In the genomic region with DNA sequence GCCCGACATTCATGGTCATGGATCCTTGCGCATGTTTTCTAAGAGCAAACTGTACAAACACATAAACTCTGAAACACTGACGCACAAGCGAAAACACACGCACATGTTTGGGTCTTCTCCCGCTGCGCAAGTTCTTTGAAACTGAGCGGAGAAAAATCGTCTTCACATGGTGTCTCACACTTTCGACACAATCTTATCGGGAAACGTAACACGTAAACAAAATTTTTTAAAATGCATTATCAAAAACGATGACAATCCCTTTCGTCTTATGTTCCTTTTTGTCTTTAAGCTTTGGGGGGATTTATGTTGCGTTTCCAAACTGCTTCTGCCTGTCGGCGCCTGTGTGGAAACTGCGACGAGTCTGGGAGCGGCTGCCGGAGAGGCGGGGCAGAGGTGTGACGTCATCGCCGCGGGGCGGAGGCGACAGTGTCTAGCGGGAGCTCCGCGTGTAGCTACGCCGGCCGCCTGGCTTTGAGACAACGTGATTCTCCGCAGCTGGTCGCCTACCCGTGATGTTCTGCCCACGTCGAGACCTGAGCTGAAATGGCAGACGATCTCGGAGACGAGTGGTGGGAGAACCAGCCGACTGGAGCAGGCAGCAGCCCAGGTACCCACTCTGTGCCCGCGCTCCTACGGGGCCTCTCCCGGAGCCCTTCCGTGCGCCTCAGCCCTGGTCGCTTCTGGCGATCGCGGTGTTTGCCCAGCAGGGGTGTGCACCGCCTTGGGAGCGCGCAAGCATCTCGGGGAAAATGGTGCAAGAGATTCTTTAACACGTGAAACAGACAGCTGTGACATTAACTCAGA, we compare ENCODE assay signal across 1 cellular context.
TF ChIP-seq lines count a peak whose summit lies in the region.

TSS of gene CMSS1 (plus strand) at position 426 of the 804 bp plus-strand sequence.

TF ChIP-seq in HepG2, 621 proteins besides CTCF, POLR2A, EP300 and RAD21 (continued from another document and continues in another):
- TF ChIP-seq, protein P1, sequence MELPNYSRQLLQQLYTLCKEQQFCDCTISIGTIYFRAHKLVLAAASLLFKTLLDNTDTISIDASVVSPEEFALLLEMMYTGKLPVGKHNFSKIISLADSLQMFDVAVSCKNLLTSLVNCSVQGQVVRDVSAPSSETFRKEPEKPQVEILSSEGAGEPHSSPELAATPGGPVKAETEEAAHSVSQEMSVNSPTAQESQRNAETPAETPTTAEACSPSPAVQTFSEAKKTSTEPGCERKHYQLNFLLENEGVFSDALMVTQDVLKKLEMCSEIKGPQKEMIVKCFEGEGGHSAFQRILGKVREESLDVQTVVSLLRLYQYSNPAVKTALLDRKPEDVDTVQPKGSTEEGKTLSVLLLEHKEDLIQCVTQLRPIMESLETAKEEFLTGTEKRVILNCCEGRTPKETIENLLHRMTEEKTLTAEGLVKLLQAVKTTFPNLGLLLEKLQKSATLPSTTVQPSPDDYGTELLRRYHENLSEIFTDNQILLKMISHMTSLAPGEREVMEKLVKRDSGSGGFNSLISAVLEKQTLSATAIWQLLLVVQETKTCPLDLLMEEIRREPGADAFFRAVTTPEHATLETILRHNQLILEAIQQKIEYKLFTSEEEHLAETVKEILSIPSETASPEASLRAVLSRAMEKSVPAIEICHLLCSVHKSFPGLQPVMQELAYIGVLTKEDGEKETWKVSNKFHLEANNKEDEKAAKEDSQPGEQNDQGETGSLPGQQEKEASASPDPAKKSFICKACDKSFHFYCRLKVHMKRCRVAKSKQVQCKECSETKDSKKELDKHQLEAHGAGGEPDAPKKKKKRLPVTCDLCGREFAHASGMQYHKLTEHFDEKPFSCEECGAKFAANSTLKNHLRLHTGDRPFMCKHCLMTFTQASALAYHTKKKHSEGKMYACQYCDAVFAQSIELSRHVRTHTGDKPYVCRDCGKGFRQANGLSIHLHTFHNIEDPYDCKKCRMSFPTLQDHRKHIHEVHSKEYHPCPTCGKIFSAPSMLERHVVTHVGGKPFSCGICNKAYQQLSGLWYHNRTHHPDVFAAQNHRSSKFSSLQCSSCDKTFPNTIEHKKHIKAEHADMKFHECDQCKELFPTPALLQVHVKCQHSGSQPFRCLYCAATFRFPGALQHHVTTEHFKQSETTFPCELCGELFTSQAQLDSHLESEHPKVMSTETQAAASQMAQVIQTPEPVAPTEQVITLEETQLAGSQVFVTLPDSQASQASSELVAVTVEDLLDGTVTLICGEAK (IDR thresholded peaks at IDR 0.05) = no peak
- TF ChIP-seq, protein P1 (CRISPR knock-in tag; IDR thresholded peaks at IDR 0.05) = peak; percentile 60; the same call in 1 of the 2 replicates
- TF ChIP-seq, protein P2, sequence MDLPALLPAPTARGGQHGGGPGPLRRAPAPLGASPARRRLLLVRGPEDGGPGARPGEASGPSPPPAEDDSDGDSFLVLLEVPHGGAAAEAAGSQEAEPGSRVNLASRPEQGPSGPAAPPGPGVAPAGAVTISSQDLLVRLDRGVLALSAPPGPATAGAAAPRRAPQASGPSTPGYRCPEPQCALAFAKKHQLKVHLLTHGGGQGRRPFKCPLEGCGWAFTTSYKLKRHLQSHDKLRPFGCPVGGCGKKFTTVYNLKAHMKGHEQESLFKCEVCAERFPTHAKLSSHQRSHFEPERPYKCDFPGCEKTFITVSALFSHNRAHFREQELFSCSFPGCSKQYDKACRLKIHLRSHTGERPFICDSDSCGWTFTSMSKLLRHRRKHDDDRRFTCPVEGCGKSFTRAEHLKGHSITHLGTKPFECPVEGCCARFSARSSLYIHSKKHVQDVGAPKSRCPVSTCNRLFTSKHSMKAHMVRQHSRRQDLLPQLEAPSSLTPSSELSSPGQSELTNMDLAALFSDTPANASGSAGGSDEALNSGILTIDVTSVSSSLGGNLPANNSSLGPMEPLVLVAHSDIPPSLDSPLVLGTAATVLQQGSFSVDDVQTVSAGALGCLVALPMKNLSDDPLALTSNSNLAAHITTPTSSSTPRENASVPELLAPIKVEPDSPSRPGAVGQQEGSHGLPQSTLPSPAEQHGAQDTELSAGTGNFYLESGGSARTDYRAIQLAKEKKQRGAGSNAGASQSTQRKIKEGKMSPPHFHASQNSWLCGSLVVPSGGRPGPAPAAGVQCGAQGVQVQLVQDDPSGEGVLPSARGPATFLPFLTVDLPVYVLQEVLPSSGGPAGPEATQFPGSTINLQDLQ (CRISPR knock-in tag; IDR thresholded peaks at IDR 0.05) = no peak
- 0 out of 2 replicates have a peak, but pooled peaks have one; percentile 54 for TF ChIP-seq ZNF704 (CRISPR knock-in tag; IDR thresholded peaks at IDR 0.05; ENCODE audit: borderline replicate concordance)
- 0 out of 2 replicates have a peak, but pooled peaks have one; percentile 40 for TF ChIP-seq ZNF703 (CRISPR knock-in tag; IDR thresholded peaks at IDR 0.05; ENCODE audit: borderline replicate concordance)
- no peak for TF ChIP-seq RNF219 (CRISPR knock-in tag; IDR thresholded peaks at IDR 0.05)
- peak; percentile 3 for TF ChIP-seq BHLHE40 (IDR thresholded peaks at IDR 0.05; ENCODE audit: low read length)
- TF ChIP-seq ZNF441 (CRISPR knock-in tag; IDR thresholded peaks at IDR 0.05; ENCODE audit: borderline replicate concordance) = peak; percentile 84
- TF ChIP-seq ARID3A (IDR thresholded peaks at IDR 0.05; ENCODE audit: low read depth, low read length) = no peak
- no peak for TF ChIP-seq SMAD1 (CRISPR knock-in tag; IDR thresholded peaks at IDR 0.05; ENCODE audit: borderline replicate concordance, low read depth)
- TF ChIP-seq SOX6 (IDR thresholded peaks at IDR 0.05) = no peak
- TF ChIP-seq SOX6 (CRISPR knock-in tag; IDR thresholded peaks at IDR 0.05) = peak; percentile 59
- no peak; the same call in 1 of the 2 replicates for TF ChIP-seq ZFP90 (CRISPR knock-in tag; IDR thresholded peaks at IDR 0.05; ENCODE audit: borderline replicate concordance)
- peak; percentile 97 for TF ChIP-seq CREM (IDR thresholded peaks at IDR 0.05)
- TF ChIP-seq CREM (CRISPR knock-in tag; IDR thresholded peaks at IDR 0.05) = peak; percentile 67; the same call in 1 of the 2 replicates
- TF ChIP-seq, protein P3, sequence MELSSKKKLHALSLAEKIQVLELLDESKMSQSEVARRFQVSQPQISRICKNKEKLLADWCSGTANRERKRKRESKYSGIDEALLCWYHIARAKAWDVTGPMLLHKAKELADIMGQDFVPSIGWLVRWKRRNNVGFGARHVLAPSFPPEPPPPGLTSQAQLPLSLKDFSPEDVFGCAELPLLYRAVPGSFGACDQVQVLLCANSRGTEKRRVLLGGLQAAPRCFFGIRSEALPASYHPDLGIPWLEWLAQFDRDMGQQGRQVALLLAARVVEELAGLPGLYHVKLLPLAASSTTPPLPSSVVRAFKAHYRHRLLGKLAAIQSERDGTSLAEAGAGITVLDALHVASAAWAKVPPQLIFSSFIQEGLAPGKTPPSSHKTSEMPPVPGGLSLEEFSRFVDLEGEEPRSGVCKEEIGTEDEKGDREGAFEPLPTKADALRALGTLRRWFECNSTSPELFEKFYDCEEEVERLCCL (CRISPR knock-in tag; IDR thresholded peaks at IDR 0.05; ENCODE audit: borderline replicate concordance) = no peak
- TF ChIP-seq, protein P4, sequence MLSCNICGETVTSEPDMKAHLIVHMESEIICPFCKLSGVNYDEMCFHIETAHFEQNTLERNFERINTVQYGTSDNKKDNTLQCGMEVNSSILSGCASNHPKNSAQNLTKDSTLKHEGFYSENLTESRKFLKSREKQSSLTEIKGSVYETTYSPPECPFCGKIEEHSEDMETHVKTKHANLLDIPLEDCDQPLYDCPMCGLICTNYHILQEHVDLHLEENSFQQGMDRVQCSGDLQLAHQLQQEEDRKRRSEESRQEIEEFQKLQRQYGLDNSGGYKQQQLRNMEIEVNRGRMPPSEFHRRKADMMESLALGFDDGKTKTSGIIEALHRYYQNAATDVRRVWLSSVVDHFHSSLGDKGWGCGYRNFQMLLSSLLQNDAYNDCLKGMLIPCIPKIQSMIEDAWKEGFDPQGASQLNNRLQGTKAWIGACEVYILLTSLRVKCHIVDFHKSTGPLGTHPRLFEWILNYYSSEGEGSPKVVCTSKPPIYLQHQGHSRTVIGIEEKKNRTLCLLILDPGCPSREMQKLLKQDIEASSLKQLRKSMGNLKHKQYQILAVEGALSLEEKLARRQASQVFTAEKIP (CRISPR knock-in tag; IDR thresholded peaks at IDR 0.05; ENCODE audit: borderline replicate concordance) = no peak
- no peak for TF ChIP-seq NR3C1 (CRISPR knock-in tag; IDR thresholded peaks at IDR 0.05)
- TF ChIP-seq MLX (CRISPR knock-in tag; IDR thresholded peaks at IDR 0.05) = 0 out of 2 replicates have a peak, but pooled peaks have one; percentile 4
- TF ChIP-seq TCF7 (IDR thresholded peaks at IDR 0.05; ENCODE audit: low read depth) = 0 out of 2 replicates have a peak, but pooled peaks have one; percentile 9
- TF ChIP-seq ZBTB26 (CRISPR knock-in tag; IDR thresholded peaks at IDR 0.05; ENCODE audit: borderline replicate concordance) = no peak
- no peak for TF ChIP-seq ATF5 (CRISPR knock-in tag; IDR thresholded peaks at IDR 0.05; ENCODE audit: low read depth)
- no peak for TF ChIP-seq SMARCE1 (IDR thresholded peaks at IDR 0.05; ENCODE audit: borderline replicate concordance)
